ENCODE assay signal across 8 cellular contexts in the genomic region with DNA sequence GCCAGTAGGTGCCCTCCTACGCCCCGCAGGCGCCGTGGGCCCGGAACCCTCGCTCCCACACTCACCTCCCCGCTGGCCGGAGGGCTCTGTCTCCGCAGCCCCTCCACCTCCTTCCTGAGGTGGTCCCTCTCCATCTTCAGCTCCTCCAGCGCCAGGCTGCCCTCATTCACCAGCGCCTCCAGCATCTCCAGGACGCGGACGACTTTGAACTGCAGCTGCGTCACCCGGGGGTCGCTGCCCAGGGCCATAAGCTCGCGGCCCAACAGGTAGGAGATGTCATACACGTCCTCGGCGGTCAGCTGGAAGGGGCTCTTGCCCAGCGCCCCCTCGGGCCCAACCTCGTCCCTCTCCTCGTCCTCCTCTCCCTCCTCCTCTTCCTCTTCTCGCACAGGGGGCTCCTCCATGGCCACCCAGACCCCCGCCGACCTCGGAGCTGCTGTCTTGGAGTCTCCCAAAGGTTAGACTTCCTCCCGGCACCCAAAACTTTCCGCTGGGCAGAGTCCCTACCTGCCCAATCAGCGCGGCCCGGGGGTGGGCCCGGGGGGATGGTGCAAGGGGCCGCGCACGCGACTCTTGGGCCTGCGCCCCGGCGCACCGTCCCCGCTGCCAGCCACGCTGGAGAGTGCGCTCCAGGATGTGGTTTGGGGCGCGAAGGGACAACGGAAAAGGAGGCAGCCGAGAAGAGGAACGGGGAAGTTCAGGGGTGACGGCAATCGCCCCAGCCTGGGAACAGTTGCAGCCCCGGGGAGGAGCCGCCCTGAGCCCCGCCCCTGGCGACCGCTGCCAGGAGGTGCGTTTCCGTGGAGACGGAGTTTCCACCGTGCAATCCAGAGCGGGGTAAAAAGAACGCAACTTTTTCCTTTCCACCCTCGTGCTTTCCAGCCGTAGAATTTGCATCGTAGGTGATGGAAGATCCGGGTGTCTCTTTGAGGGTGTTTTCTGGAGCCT.
DNase-seq lines count a peak whose midpoint lies in the region; ATAC-seq and TF ChIP-seq lines count a peak whose summit lies in the region.

A gene with protein sequence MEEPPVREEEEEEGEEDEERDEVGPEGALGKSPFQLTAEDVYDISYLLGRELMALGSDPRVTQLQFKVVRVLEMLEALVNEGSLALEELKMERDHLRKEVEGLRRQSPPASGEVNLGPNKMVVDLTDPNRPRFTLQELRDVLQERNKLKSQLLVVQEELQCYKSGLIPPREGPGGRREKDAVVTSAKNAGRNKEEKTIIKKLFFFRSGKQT (minus strand): TSS at position 668 of the 948 bp plus-strand sequence. CDS start 264 bp downstream, at position 404.

- H3K27ac ChIP-seq in cingulate gyrus (ENCODE audit: low read depth, low read length) = peak within 1 kb of the TSS; percentile 83

- ATAC-seq in GM18505 (IDR thresholded peaks at IDR 0.05; ENCODE audit: unreplicated experiment) (peak; percentile 64), HG02970 (IDR thresholded peaks at IDR 0.05; ENCODE audit: low FRiP score, unreplicated experiment) (peak; percentile 60)

- DNase-seq in ACHN (peak; percentile 90), NCI-H2196 treated with DMSO at 0.1 percent for 48 hours (lab: John Stamatoyannopoulos, UW; ENCODE audit: unreplicated experiment) (peak; percentile 52), left kidney (ENCODE audit: low read depth, low spot score) (peak; percentile 91)
- peak; percentile 90 for DNase-seq in activated CD4-positive, alpha-beta T cell treated with anti-CD3 and anti-CD28 coated beads for 4 hours
- peak; percentile 85 to 91 for DNase-seq in stimulated activated CD4-positive, alpha-beta T cell treated with anti-CD3 and anti-CD28 coated beads, Interleukin-1b, Interleukin-23, amount 100 ng/mL, for 4 hours (ENCODE audit: low read depth in 2 of 2)

- TF ChIP-seq POLR2A in GM18505 (IDR thresholded peaks at IDR 0.05; ENCODE audit: borderline replicate concordance, extremely low read depth, insufficient read depth, insufficient read length) = peak; percentile 73

- in situ Hi-C loops in ACHN (cut with HindIII; ENCODE audit: low pct_ligation_motif_present, low pct_unique_long_range_greater_than_20kb, low sequenced_read_pairs) = no loop called here

Comparison
In these comparisons a context has a peak if more than half of its experiments do, and no peak if none do; other contexts are left out.
1. Peak in every context shown above with its lines: DNase-seq, ATAC-seq and H3K27ac ChIP-seq.